ENCODE assay signal across 24 cellular contexts in the genomic region with DNA sequence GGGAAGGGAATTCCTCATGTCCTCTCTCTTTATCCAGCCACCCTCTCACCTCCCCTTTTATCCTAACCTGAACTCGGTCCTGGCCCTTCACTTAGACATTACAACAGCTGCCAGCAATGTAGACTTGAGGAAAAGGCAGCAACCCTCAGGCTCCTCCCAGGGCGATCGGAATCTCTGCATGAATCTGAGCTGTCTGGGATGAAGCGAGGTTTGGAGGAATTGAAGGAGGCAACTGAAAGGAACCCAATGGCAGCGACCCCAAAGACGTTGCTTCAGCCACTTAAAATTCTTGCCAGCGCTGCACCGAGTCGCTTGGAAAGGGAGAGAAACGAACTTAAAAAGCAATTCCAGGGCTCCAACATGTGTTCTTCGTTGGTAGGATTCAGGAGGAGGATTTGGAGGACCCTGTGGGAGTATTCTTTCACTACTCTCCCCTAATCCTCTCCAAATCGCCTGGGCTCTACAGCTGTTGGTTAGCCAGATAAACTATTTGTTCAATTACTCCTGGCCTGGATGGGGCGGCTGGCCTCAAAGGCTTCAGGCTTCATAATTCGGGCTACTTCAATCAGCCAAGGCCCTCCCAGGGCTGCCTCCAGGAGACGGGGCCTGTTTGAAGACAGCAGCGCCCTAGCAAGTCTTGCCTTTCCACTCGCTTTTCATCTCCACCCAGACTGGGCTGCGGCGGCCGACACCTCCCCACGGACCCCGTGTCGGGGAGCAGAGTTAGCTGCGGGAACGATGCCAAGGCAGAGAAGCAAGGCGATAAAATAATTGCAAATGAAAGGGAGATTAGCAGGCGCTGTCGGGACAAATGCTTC.
DNase-seq lines count a peak whose midpoint lies in the region; ATAC-seq and TF ChIP-seq lines count a peak whose summit lies in the region.
"Had no signal": no experiment of that assay in that cellular context is flagged by ENCODE, and none has a peak within 500 bp of the region (broad histone marks: within the 10 kb centered on the region; RNA-seq: fewer than 3 reads in every experiment).

No MANE protein-coding gene starts in this region.

- H3K4me3 ChIP-seq in ectodermal cell (ENCODE audit: insufficient read depth, low read depth, low read length), result no peak overlapping the region
- no peak overlapping the region for H3K4me3 ChIP-seq in stomach
- no peak overlapping the region for H3K4me3 ChIP-seq in ascending aorta
- H3K4me3 ChIP-seq: tibial artery had no signal

- no peak overlapping the region for H3K4me3 Mint-ChIP-seq in mesothelial cell of epicardium
- H3K4me3 Mint-ChIP-seq: activated CD4-positive, alpha-beta T cell treated with anti-CD3 and anti-CD28 coated beads for 36 hours; activated naive CD8-positive, alpha-beta T cell; effector memory CD8-positive, alpha-beta T cell; stimulated activated naive CD8-positive, alpha-beta T cell treated with anti-CD3 and anti-CD28 coated beads, Interleukin-15, Interleukin-2, amounts not matched to agents 100 ng/mL and 50 ng/mL, for 24 hours; T-cell had no signal

- DNase-seq in Right ventricle myocardium inferior (ENCODE audit: missing footprints) (no peak), left ventricle myocardium superior (no peak), mesothelial cell of epicardium (ENCODE audit: low spot score in 2 of 2, unreplicated experiment in 2 of 2) (no peak), stomach (peak; percentile 22), ascending aorta (ENCODE audit: low spot score in 2 of 2) (no peak), NCI-H2081 treated with DMSO at 0.1 percent for 48 hours (lab: John Stamatoyannopoulos, UW) (no peak)
- DNase-seq: activated CD4-positive, alpha-beta T cell treated with anti-CD3 and anti-CD28 coated beads for 36 hours; activated T-cell treated with anti-CD3 and anti-CD28 coated beads, Interleukin-2, amount 50 U/mL, for 48 hours; DMS53; effector memory CD8-positive, alpha-beta T cell; NCI-H146; NCI-H2171 treated with DMSO at 0.1 percent for 48 hours; SHP77; stimulated activated CD4-positive, alpha-beta T cell treated with anti-CD3 and anti-CD28 coated beads, Interleukin-12 subunit alpha, Interleukin-12 subunit beta, amount 100 ng/mL, for 4 hours; stimulated activated CD4-positive, alpha-beta T cell treated with anti-CD3 and anti-CD28 coated beads, Interleukin-4, amount 100 ng/mL, for 4 hours; T-cell; tibial artery had no signal

- no peaks in the 10 kb centered on the region for H3K36me3 Mint-ChIP-seq in mesothelial cell of epicardium
- H3K36me3 Mint-ChIP-seq: activated naive CD8-positive, alpha-beta T cell; T-cell had no signal

- H3K27ac Mint-ChIP-seq in mesothelial cell of epicardium, result peak overlapping the region; percentile 23
- H3K27ac Mint-ChIP-seq: activated CD4-positive, alpha-beta T cell treated with anti-CD3 and anti-CD28 coated beads for 36 hours; activated naive CD8-positive, alpha-beta T cell; effector memory CD8-positive, alpha-beta T cell; stimulated activated naive CD8-positive, alpha-beta T cell treated with anti-CD3 and anti-CD28 coated beads, Interleukin-15, Interleukin-2, amounts not matched to agents 100 ng/mL and 50 ng/mL, for 24 hours; T-cell had no signal

- WGBS in ectodermal cell, 2 experiments, result 81 to 86% methylated on average over 28 of the region's 28 CpGs
- 66 to 72% (median 68%) methylated on average over 28 of the region's 28 CpGs for WGBS in stomach, 5 donors

- no peak for TF ChIP-seq EP300 in stomach (IDR thresholded peaks at IDR 0.05)

- H3K4me1 Mint-ChIP-seq in mesothelial cell of epicardium, result peaks cover 18% of the 10 kb centered on the region
- H3K4me1 Mint-ChIP-seq: activated CD4-positive, alpha-beta T cell treated with anti-CD3 and anti-CD28 coated beads for 36 hours; T-cell had no signal

- H3K27me3 Mint-ChIP-seq in mesothelial cell of epicardium (ENCODE audit: low read depth), result peaks cover 8% of the 10 kb centered on the region

- intact Hi-C loops in Right ventricle myocardium inferior (cut with DNase I) (loop anchor here (10.0 kb wide), 1 partner anchor 618 kb away; no protein-coding TSS in a partner anchor), left ventricle myocardium superior (cut with micrococcal nuclease) (no loop called here), stomach (cut with DNase I; ENCODE audit: low total_unique reads) (no loop called here), ascending aorta (cut with DNase I) (no loop called here)

- no peaks in the 10 kb centered on the region for H3K4me1 ChIP-seq in ectodermal cell (ENCODE audit: control insufficient read depth, insufficient read depth, low read length)
- H3K4me1 ChIP-seq in stomach, result no peaks in the 10 kb centered on the region
- H3K4me1 ChIP-seq in ascending aorta, result no peaks in the 10 kb centered on the region

- H3K36me3 ChIP-seq in ectodermal cell (ENCODE audit: control insufficient read depth, insufficient read depth, low read length) (no peaks in the 10 kb centered on the region), stomach (no peaks in the 10 kb centered on the region), ascending aorta (no peaks in the 10 kb centered on the region)
- H3K36me3 ChIP-seq: neutrophil, tibial artery had no signal

- H3K9me3 ChIP-seq in ectodermal cell (ENCODE audit: control insufficient read depth, low read length) (no peaks in the 10 kb centered on the region), stomach (no peaks in the 10 kb centered on the region), ascending aorta (no peaks in the 10 kb centered on the region)
- H3K9me3 ChIP-seq: neutrophil, tibial artery had no signal

- no peak for TF ChIP-seq CTCF in mesothelial cell of epicardium (IDR thresholded peaks at IDR 0.05; ENCODE audit: unreplicated experiment)
- no peak for TF ChIP-seq CTCF in stomach (IDR thresholded peaks at IDR 0.05)
- no peak for TF ChIP-seq CTCF in ascending aorta (IDR thresholded peaks at IDR 0.05)

- H3K27me3 ChIP-seq in ectodermal cell (ENCODE audit: control insufficient read depth, insufficient read depth, low read length, poor library complexity, severe bottlenecking), result no peaks in the 10 kb centered on the region
- H3K27me3 ChIP-seq in stomach, result no peaks in the 10 kb centered on the region
- H3K27me3 ChIP-seq in ascending aorta, result no peaks in the 10 kb centered on the region

- H3K27ac ChIP-seq in ectodermal cell (ENCODE audit: insufficient read depth, low read depth, low read length, poor library complexity, severe bottlenecking), result peak overlapping the region; percentile 56
- H3K27ac ChIP-seq in stomach, result no peak overlapping the region
- no peak overlapping the region for H3K27ac ChIP-seq in ascending aorta
- H3K27ac ChIP-seq: KMS-11, neutrophil, tibial artery had no signal

- ATAC-seq in Right ventricle myocardium inferior (peak; percentile 10), left ventricle myocardium superior (no peak), GM21825 (IDR thresholded peaks at IDR 0.05; ENCODE audit: unreplicated experiment) (no peak)
- ATAC-seq: activated CD4-positive, alpha-beta T cell treated with anti-CD3 and anti-CD28 coated beads for 36 hours; effector memory CD8-positive, alpha-beta T cell; left lobe of liver; T-cell had no signal

- TF ChIP-seq POLR2A in stomach (IDR thresholded peaks at IDR 0.05), result no peak

- peaks cover 4% of the 10 kb centered on the region for H3K9me3 Mint-ChIP-seq in mesothelial cell of epicardium
- H3K9me3 Mint-ChIP-seq: effector memory CD8-positive, alpha-beta T cell; stimulated activated naive CD8-positive, alpha-beta T cell treated with anti-CD3 and anti-CD28 coated beads, Interleukin-15, Interleukin-2, amounts not matched to agents 100 ng/mL and 50 ng/mL, for 24 hours; T-cell had no signal
